ENCODE assay signal across 18 cellular contexts in genomic region chr2:224931956-224932355, GRCh38.
A peak's percentile ranks its signal among the peaks of the same experiment; 100 is the strongest.
DNase-seq lines count a peak whose midpoint lies in the region; ATAC-seq and TF ChIP-seq lines count a peak whose summit lies in the region.
"Had no signal": no experiment of that assay in that cellular context is flagged by ENCODE, and none has a peak within 500 bp of the region (broad histone marks: within the 10 kb centered on the region; RNA-seq: fewer than 3 reads in every experiment).

No MANE protein-coding gene starts in this region.

- H3K36me3 ChIP-seq in CD8-positive, alpha-beta memory T cell (ENCODE audit: insufficient read depth, low read length): peaks cover 14% of the 10 kb centered on the region
- H3K36me3 ChIP-seq in neutrophil: no peaks in the 10 kb centered on the region
- H3K36me3 ChIP-seq: HAP-1, upper lobe of right lung had no signal

- H3K27ac ChIP-seq in CD8-positive, alpha-beta memory T cell (ENCODE audit: low read depth, low read length): no peak overlapping the region
- H3K27ac ChIP-seq in neutrophil: peak overlapping the region; percentile 64
- H3K27ac ChIP-seq: 22Rv1, KMS-11, upper lobe of right lung had no signal

- no peak overlapping the region for H3K4me3 ChIP-seq in CD8-positive, alpha-beta memory T cell (ENCODE audit: low read length)
- no peak overlapping the region for H3K4me3 ChIP-seq in neutrophil (ENCODE audit: low read depth in 1 of 2, low read length in 1 of 2)
- H3K4me3 ChIP-seq: HAP-1, upper lobe of right lung had no signal

- peaks cover 84% of the 10 kb centered on the region for H3K4me1 Mint-ChIP-seq in T-helper 1 cell treated with Interleukin-12 subunit alpha and Interleukin-12 subunit beta and Interleukin-4 antibody, amounts not matched to agents 30 μg/mL and 1 μg/mL, for 36 hours (ENCODE audit: low read depth)
- peaks cover 89 to 95% (median 95%) of the 10 kb centered on the region in 3 donors for H3K4me1 Mint-ChIP-seq in CD8-positive, alpha-beta memory T cell
- H3K4me1 Mint-ChIP-seq in activated T-helper 2 cell treated with anti-CD3 and anti-CD28 coated beads, Interferon-gamma antibody, Interleukin-2, Interleukin-4, amounts not matched to agents 10 μg/mL and 5 μg/mL and 100 μg/mL, durations not matched to agents 14 hours and 24 hours and 36 hours (ENCODE audit: low read depth): peaks cover 88% of the 10 kb centered on the region

- CTCF ChIA-PET in CD8-positive, alpha-beta memory T cell (lab: Charles Lee): interaction anchor here (1.7 to 4.0 kb wide), 3 partner anchors 9 to 70 kb away, joined by 4 to 23 read pairs (median 11); no protein-coding TSS in a partner anchor

- H3K9me3 ChIP-seq in CD8-positive, alpha-beta memory T cell (ENCODE audit: low read length): no peaks in the 10 kb centered on the region
- no peaks in the 10 kb centered on the region for H3K9me3 ChIP-seq in neutrophil
- H3K9me3 ChIP-seq: HAP-1, upper lobe of right lung had no signal

- DNase-seq in T-helper 1 cell: no peak
- DNase-seq in CD8-positive, alpha-beta memory T cell: no peak
- DNase-seq in activated T-helper 2 cell treated with anti-CD3 and anti-CD28 coated beads, Interferon-gamma antibody, Interleukin-2, Interleukin-4, amounts not matched to agents 10 μg/mL and 5 μg/mL and 100 μg/mL, durations not matched to agents 14 hours and 24 hours and 36 hours (ENCODE audit: low spot score): no peak
- no peak for DNase-seq in NCI-H1694 treated with DMSO at 0.1 percent for 48 hours (lab: John Stamatoyannopoulos, UW)
- no peak for DNase-seq in NCI-H146 treated with DMSO at 0.1 percent for 48 hours (lab: John Stamatoyannopoulos, UW; ENCODE audit: unreplicated experiment)
- DNase-seq: activated gamma-delta T cell, EL, NCI-H1694, posterior cingulate gyrus, upper lobe of right lung had no signal

- no peak for ATAC-seq in GM18870 (IDR thresholded peaks at IDR 0.05; ENCODE audit: unreplicated experiment)
- ATAC-seq: Right ventricle myocardium inferior had no signal

- peak overlapping the region; percentile 10 for H3K27ac Mint-ChIP-seq in T-helper 1 cell treated with Interleukin-12 subunit alpha and Interleukin-12 subunit beta and Interleukin-4 antibody, amounts not matched to agents 30 μg/mL and 1 μg/mL, for 36 hours
- peak overlapping the region in 7 of 8 donors; percentile 51 to 96 (median 81) for H3K27ac Mint-ChIP-seq in CD8-positive, alpha-beta memory T cell
- H3K27ac Mint-ChIP-seq in activated T-helper 2 cell treated with anti-CD3 and anti-CD28 coated beads, Interferon-gamma antibody, Interleukin-2, Interleukin-4, amounts not matched to agents 10 μg/mL and 5 μg/mL and 100 μg/mL, durations not matched to agents 14 hours and 24 hours and 36 hours: peak overlapping the region; percentile 65
- H3K27ac Mint-ChIP-seq: mesothelial cell of epicardium had no signal

- H3K27me3 ChIP-seq in CD8-positive, alpha-beta memory T cell (ENCODE audit: insufficient read depth, low read length, poor library complexity, severe bottlenecking): no peaks in the 10 kb centered on the region
- H3K27me3 ChIP-seq in neutrophil: no peaks in the 10 kb centered on the region
- H3K27me3 ChIP-seq: upper lobe of right lung had no signal

- no peaks in the 10 kb centered on the region for H3K27me3 Mint-ChIP-seq in T-helper 1 cell treated with Interleukin-12 subunit alpha and Interleukin-12 subunit beta and Interleukin-4 antibody, amounts not matched to agents 30 μg/mL and 1 μg/mL, for 36 hours (ENCODE audit: low read depth)
- no peaks in the 10 kb centered on the region for H3K27me3 Mint-ChIP-seq in CD8-positive, alpha-beta memory T cell
- no peaks in the 10 kb centered on the region for H3K27me3 Mint-ChIP-seq in activated T-helper 2 cell treated with anti-CD3 and anti-CD28 coated beads, Interferon-gamma antibody, Interleukin-2, Interleukin-4, amounts not matched to agents 10 μg/mL and 5 μg/mL and 100 μg/mL, durations not matched to agents 14 hours and 24 hours and 36 hours (ENCODE audit: low read depth)

- H3K4me3 Mint-ChIP-seq in T-helper 1 cell treated with Interleukin-12 subunit alpha and Interleukin-12 subunit beta and Interleukin-4 antibody, amounts not matched to agents 30 μg/mL and 1 μg/mL, for 36 hours: no peak overlapping the region
- peak overlapping the region in 1 of 7 donors; percentile 6 for H3K4me3 Mint-ChIP-seq in CD8-positive, alpha-beta memory T cell
- peak overlapping the region; percentile 9 for H3K4me3 Mint-ChIP-seq in activated T-helper 2 cell treated with anti-CD3 and anti-CD28 coated beads, Interferon-gamma antibody, Interleukin-2, Interleukin-4, amounts not matched to agents 10 μg/mL and 5 μg/mL and 100 μg/mL, durations not matched to agents 14 hours and 24 hours and 36 hours (ENCODE audit: low read depth)
- H3K4me3 Mint-ChIP-seq: mesothelial cell of epicardium had no signal

- peaks cover 85% of the 10 kb centered on the region for H3K4me1 ChIP-seq in CD8-positive, alpha-beta memory T cell (ENCODE audit: insufficient read depth, low read length)
- H3K4me1 ChIP-seq in neutrophil (ENCODE audit: control insufficient read depth in 1 of 2, insufficient read depth in 1 of 2, low read depth in 1 of 2, low read length in 1 of 2): peaks cover 30 to 56% of the 10 kb centered on the region in 2 experiments
- H3K4me1 ChIP-seq: HAP-1 had no signal

- no peaks in the 10 kb centered on the region for H3K9me3 Mint-ChIP-seq in T-helper 1 cell treated with Interleukin-12 subunit alpha and Interleukin-12 subunit beta and Interleukin-4 antibody, amounts not matched to agents 30 μg/mL and 1 μg/mL, for 36 hours
- H3K9me3 Mint-ChIP-seq in CD8-positive, alpha-beta memory T cell: no peaks in the 10 kb centered on the region
- no peaks in the 10 kb centered on the region for H3K9me3 Mint-ChIP-seq in activated T-helper 2 cell treated with anti-CD3 and anti-CD28 coated beads, Interferon-gamma antibody, Interleukin-2, Interleukin-4, amounts not matched to agents 10 μg/mL and 5 μg/mL and 100 μg/mL, durations not matched to agents 14 hours and 24 hours and 36 hours
- H3K9me3 Mint-ChIP-seq: mesothelial cell of epicardium had no signal

- intact Hi-C loops in activated T-helper 2 cell treated with anti-CD3 and anti-CD28 coated beads, Interferon-gamma antibody, Interleukin-2, Interleukin-4, amounts not matched to agents 10 μg/mL and 5 μg/mL and 100 μg/mL, durations not matched to agents 14 hours and 24 hours and 36 hours (cut with micrococcal nuclease): loop anchor here (2.0 kb wide), 1 partner anchor 71 kb away; no protein-coding TSS in a partner anchor

- POLR2A ChIA-PET in CD8-positive, alpha-beta memory T cell (lab: Charles Lee): no interaction called here

- TF ChIP-seq CTCF in neutrophil (IDR thresholded peaks at IDR 0.05): no peak

- H3K36me3 Mint-ChIP-seq in T-helper 1 cell treated with Interleukin-12 subunit alpha and Interleukin-12 subunit beta and Interleukin-4 antibody, amounts not matched to agents 30 μg/mL and 1 μg/mL, for 36 hours (ENCODE audit: low read depth): peaks cover 52% of the 10 kb centered on the region
- peaks cover 11 to 49% (median 18%) of the 10 kb centered on the region in 3 donors for H3K36me3 Mint-ChIP-seq in CD8-positive, alpha-beta memory T cell
- peaks cover 74% of the 10 kb centered on the region for H3K36me3 Mint-ChIP-seq in activated T-helper 2 cell treated with anti-CD3 and anti-CD28 coated beads, Interferon-gamma antibody, Interleukin-2, Interleukin-4, amounts not matched to agents 10 μg/mL and 5 μg/mL and 100 μg/mL, durations not matched to agents 14 hours and 24 hours and 36 hours (ENCODE audit: low read depth)
- H3K36me3 Mint-ChIP-seq: mesothelial cell of epicardium had no signal

Comparison
In these comparisons a context has a peak if more than half of its experiments do, and no peak if none do; other contexts are left out.
1. H3K27ac Mint-ChIP-seq: peak in every context shown above with its lines; median percentile 81 in CD8-positive, alpha-beta memory T cell; 65 in activated T-helper 2 cell treated with anti-CD3 and anti-CD28 coated beads, Interferon-gamma antibody, Interleukin-2, Interleukin-4, amounts not matched to agents 10 μg/mL and 5 μg/mL and 100 μg/mL, durations not matched to agents 14 hours and 24 hours and 36 hours; 10 in T-helper 1 cell treated with Interleukin-12 subunit alpha and Interleukin-12 subunit beta and Interleukin-4 antibody, amounts not matched to agents 30 μg/mL and 1 μg/mL, for 36 hours.